8 cellular contexts compared by ENCODE assay signal in the genomic region with DNA sequence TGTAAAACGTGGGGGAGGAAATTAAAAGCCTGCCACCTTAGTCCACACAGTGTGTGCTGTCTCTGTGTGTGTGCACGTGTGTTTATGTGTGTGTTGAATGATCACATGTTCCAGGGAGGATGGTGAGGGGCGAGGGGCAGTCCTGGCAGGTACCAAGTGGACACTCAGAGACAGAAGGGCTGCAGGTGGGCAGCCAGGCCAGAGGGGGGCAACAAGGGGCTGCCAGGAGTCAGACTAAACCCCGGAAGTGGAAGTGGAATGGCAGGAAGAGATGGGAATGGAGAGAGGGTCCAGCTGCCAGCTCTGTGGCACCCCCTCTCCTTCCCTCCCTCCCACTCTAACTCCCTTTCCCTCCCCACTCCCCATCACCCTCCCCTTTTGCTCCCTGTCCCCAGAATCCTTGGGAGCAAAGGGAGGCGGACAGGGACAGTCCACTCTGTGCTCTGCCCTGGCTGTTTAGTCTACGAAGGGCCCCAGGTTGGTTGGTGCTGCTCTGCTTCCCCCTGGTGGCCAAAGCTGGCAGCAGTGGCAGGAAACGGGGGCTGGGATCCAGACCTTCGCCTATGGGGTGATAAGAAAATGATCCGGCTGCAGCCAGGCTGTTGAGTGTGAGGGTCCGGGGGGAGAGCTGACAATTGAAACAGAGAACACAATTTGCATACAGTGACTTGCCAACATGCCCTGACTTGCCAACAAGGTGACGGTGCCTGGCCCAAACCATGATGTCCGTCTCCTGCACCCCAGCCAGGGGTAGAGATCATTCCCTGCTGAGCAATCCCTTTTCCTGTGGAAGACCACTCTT. TPM values are rescaled to one million over a fixed set of nuclear protein-coding genes. Genes with fewer than 3 reads are reported as not detected.
A peak's percentile ranks its signal among the peaks of the same experiment; 100 is the strongest.
DNase-seq lines count a peak whose midpoint lies in the region; ATAC-seq and TF ChIP-seq lines count a peak whose summit lies in the region.

No MANE protein-coding gene starts in this region.

- POLR2A ChIA-PET in HEK293T (lab: Yijun Ruan, JAX), result interaction anchor here (0.8 kb wide), 1 partner anchor 430 kb away, joined by 3 read pairs; no protein-coding TSS in a partner anchor

- CTCF ChIA-PET in HEK293T (lab: Yijun Ruan, JAX), result interaction anchor here (0.5 to 1.6 kb wide), 8 partner anchors 9 to 537 kb away, joined by 3 to 4 read pairs (median 3); no protein-coding TSS in a partner anchor

- peak; percentile 53 to 77 for ATAC-seq in activated CD4-positive, CD25-positive, alpha-beta regulatory T cell treated with anti-CD3 and anti-CD28 coated beads, Interleukin-2, amount 50 U/mL, for 24 hours
- no peak for ATAC-seq in GM19324 (IDR thresholded peaks at IDR 0.05; ENCODE audit: low FRiP score, unreplicated experiment)

- DNase-seq in DMS79 treated with DMSO at 0.1 percent for 48 hours (lab: John Stamatoyannopoulos, UW) (peak; percentile 80), HEK293T (ENCODE audit: extremely low spot score) (peak; percentile 73), NCI-H2171 (lab: John Stamatoyannopoulos, UW) (peak; percentile 11), cerebellum (ENCODE audit: low spot score) (peak; percentile 72), kidney glomerular epithelial cell (lab: John Stamatoyannopoulos, UW) (peak; percentile 79)
- peak; percentile 6 to 63 for DNase-seq in stimulated activated CD4-positive, alpha-beta T cell treated with anti-CD3 and anti-CD28 coated beads, Interleukin-1b, Interleukin-23, amount 100 ng/mL, for 1 hour (ENCODE audit: low read depth in 2 of 2)

TF ChIP-seq in HEK293T, 16 proteins besides CTCF, POLR2A, EP300 and RAD21:
- TF ChIP-seq ELF4 (IDR thresholded peaks at IDR 0.05) (peak; percentile 55), BHLHE40 (IDR thresholded peaks at IDR 0.05; ENCODE audit: borderline replicate concordance) (no peak)

RNA-seq across cellular contexts. Expression of a gene that starts 24.4 kb away (rescaled TPM):
- total RNA-seq in cerebellum, result 0.09 TPM

RNA-seq across cellular contexts. Expression of a gene that starts 29.6 kb away (rescaled TPM):
- total RNA-seq in cerebellum, result 0.27 TPM

Comparison
In these comparisons a context has a peak if more than half of its experiments do, and no peak if none do; other contexts are left out.
1. DNase-seq: peak in every context shown above with its lines; median percentile 80 in DMS79 treated with DMSO at 0.1 percent for 48 hours; 79 in kidney glomerular epithelial cell; 73 in HEK293T; 72 in cerebellum; 34 in stimulated activated CD4-positive, alpha-beta T cell treated with anti-CD3 and anti-CD28 coated beads, Interleukin-1b, Interleukin-23, amount 100 ng/mL, for 1 hour; 11 in NCI-H2171.